8 cellular contexts compared by ENCODE assay signal in genomic region chr12:43444940-43445564, GRCh38.
A peak's percentile ranks its signal among the peaks of the same experiment; 100 is the strongest.
DNase-seq lines count a peak whose midpoint lies in the region; ATAC-seq and TF ChIP-seq lines count a peak whose summit lies in the region.

No MANE protein-coding gene starts in this region.

- intact Hi-C loops in posterior cingulate gyrus (cut with DNase I): loop anchor here (2.0 kb wide), 2 partner anchors 282 to 438 kb away; no protein-coding TSS in a partner anchor

- no peak overlapping the region for H3K4me3 ChIP-seq in fibroblast of pulmonary artery (replicated peaks; ENCODE audit: low read depth, low read length)

- DNase-seq in GM04504 (ENCODE audit: low read depth) (peak; percentile 19), NCI-H510A (lab: John Stamatoyannopoulos, UW) (peak; percentile 5), fibroblast of pulmonary artery (ENCODE audit: low read depth) (peak; percentile 78), posterior cingulate gyrus (peak in 6 of 10 donors; percentile 14 to 68 (median 40))
- DNase-seq in activated CD8-positive, alpha-beta memory T cell treated with anti-CD3 and anti-CD28 coated beads, Interleukin-2, amount 50 U/mL, for 24 hours (ENCODE audit: extremely low read depth): peak; percentile 20

- TF ChIP-seq CTCF in 22Rv1 (IDR thresholded peaks at IDR 0.05) (peak; percentile 98), fibroblast of pulmonary artery (IDR thresholded peaks at IDR 0.05; ENCODE audit: low read length, missing control alignments) (peak; percentile 90)

- H3K27ac ChIP-seq in 22Rv1: no peak overlapping the region

- ATAC-seq in HG02885 (IDR thresholded peaks at IDR 0.05; ENCODE audit: poor library complexity, unreplicated experiment) (peak; percentile 85), HG03045 (IDR thresholded peaks at IDR 0.05; ENCODE audit: unreplicated experiment) (no peak)

Comparison
In these comparisons a context has a peak if more than half of its experiments do, and no peak if none do; other contexts are left out.
1. DNase-seq: peak in every context shown above with its lines; median percentile 78 in fibroblast of pulmonary artery; 40 in posterior cingulate gyrus; 20 in activated CD8-positive, alpha-beta memory T cell treated with anti-CD3 and anti-CD28 coated beads, Interleukin-2, amount 50 U/mL, for 24 hours; 19 in GM04504; 5 in NCI-H510A.